ENCODE assay signal across 19 cellular contexts in the genomic region with DNA sequence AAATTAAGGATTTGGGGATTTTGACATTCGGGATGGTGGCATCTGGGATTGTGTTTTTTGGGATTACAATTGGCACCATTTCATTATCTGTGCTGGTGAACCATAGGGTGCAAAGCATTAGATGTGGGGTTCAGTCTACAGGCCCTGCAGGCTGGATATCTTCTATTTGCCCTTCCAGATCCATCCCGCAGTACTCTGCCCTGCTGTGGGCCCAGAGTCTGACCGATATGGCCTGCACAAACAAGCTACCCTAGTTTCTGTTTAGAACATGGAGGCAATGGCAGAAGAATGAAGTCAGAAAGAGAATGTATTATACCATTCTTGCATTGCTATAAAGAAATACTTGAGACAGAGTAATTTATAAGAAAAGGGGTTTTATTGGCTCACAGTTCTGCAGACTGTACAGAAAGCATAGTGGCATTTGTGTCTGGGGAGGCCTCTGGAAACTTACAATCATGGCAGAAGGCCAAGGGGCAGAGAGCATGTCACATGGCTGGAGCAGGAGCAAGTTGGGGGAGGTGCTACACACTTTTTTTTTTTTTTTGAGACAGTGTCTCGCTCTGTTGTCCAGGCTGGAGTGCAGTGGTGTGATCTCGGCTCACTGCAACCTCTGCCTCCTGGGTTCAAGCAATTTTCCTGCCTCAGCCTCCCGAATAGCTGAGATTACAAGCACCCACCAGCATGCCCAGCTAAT.
DNase-seq lines count a peak whose midpoint lies in the region; ATAC-seq and TF ChIP-seq lines count a peak whose summit lies in the region.
"Had no signal": no experiment of that assay in that cellular context is flagged by ENCODE, and none has a peak within 500 bp of the region (broad histone marks: within the 10 kb centered on the region; RNA-seq: fewer than 3 reads in every experiment).

No MANE protein-coding gene starts in this region.

- DNase-seq in DND-41 (no peak), esophagus muscularis mucosa (ENCODE audit: extremely low spot score) (peak; percentile 53), mucosa of descending colon (no peak), NOMO-1 treated with dmso at 0.1 percent for 144 hours (lab: John Stamatoyannopoulos, UW; ENCODE audit: unreplicated experiment) (no peak)
- DNase-seq: CD8-positive, alpha-beta T cell; H9; KBM-7; NCI-H1417; NCI-H187; NCI-H2227 treated with DMSO at 0.1 percent for 48 hours; NCI-H82; PC-3; SIG-M5 had no signal

- H4K20me1 ChIP-seq in DND-41 (ENCODE audit: insufficient read depth, low read length) (no peaks in the 10 kb centered on the region), Loucy (ENCODE audit: insufficient read depth, low read length, poor library complexity, severe bottlenecking) (no peaks in the 10 kb centered on the region)
- H4K20me1 ChIP-seq: BLaER1 had no signal

- H3K4me1 ChIP-seq in DND-41 (ENCODE audit: insufficient read depth, low read length) (peaks cover 38% of the 10 kb centered on the region), Loucy (ENCODE audit: insufficient read depth, low read length, poor library complexity, severe bottlenecking) (peaks cover 3% of the 10 kb centered on the region), esophagus muscularis mucosa (peaks cover 0 to 24% (median 19%) of the 10 kb centered on the region in 4 donors), mucosa of descending colon (ENCODE audit: low read depth) (no peaks in the 10 kb centered on the region)
- H3K4me1 ChIP-seq: BLaER1 had no signal

- no peaks in the 10 kb centered on the region for H3K36me3 ChIP-seq in DND-41 (ENCODE audit: insufficient read depth, low read length)
- H3K36me3 ChIP-seq in Loucy (ENCODE audit: insufficient read depth, low read length), result no peaks in the 10 kb centered on the region
- H3K36me3 ChIP-seq in esophagus muscularis mucosa, result no peaks in the 10 kb centered on the region
- H3K36me3 ChIP-seq in mucosa of descending colon (ENCODE audit: low read depth), result no peaks in the 10 kb centered on the region
- H3K36me3 ChIP-seq: BLaER1 had no signal

- H3K27ac ChIP-seq in DND-41 (ENCODE audit: low read length) (peak overlapping the region; percentile 41), esophagus muscularis mucosa (replicated peaks in 1 of 4) (no peak overlapping the region)
- H3K27ac ChIP-seq: BLaER1, RWPE1 had no signal

- ATAC-seq in DND-41 (ENCODE audit: insufficient read depth, low read depth) (no peak), mucosa of descending colon (peak; percentile 19), GM18858 (IDR thresholded peaks at IDR 0.05; ENCODE audit: unreplicated experiment) (no peak), HG03520 (IDR thresholded peaks at IDR 0.05; ENCODE audit: unreplicated experiment) (no peak)
- ATAC-seq: CD8-positive, alpha-beta T cell; PC-3; SK-N-SH treated with all-trans-retinoic acid at 6 μM for 48 hours had no signal

- H3K79me2 ChIP-seq in DND-41 (ENCODE audit: insufficient read depth, low read length) (no peaks in the 10 kb centered on the region), Loucy (ENCODE audit: insufficient read depth, low read length) (no peaks in the 10 kb centered on the region)

- H3K4me2 ChIP-seq in DND-41 (ENCODE audit: insufficient read depth, low read length) (no peak overlapping the region), Loucy (ENCODE audit: low read depth, low read length, poor library complexity, severe bottlenecking) (no peak overlapping the region)
- H3K4me2 ChIP-seq: BLaER1 had no signal

- H3K9me3 ChIP-seq in DND-41 (ENCODE audit: insufficient read depth, low read length, severe bottlenecking) (peaks cover 14% of the 10 kb centered on the region), Loucy (ENCODE audit: insufficient read depth, low read depth, low read length) (peaks cover 12% of the 10 kb centered on the region; the same call in 1 of the 2 replicates), esophagus muscularis mucosa (no peaks in the 10 kb centered on the region), mucosa of descending colon (peaks cover 8% of the 10 kb centered on the region)

- no peak for TF ChIP-seq EP300 in esophagus muscularis mucosa (IDR thresholded peaks at IDR 0.05)

- H3K9me2 ChIP-seq in Loucy (replicated peaks; ENCODE audit: low read depth, low read length), result no peaks in the 10 kb centered on the region

- H3K27me3 ChIP-seq in DND-41 (ENCODE audit: insufficient read depth, low read length, poor library complexity) (no peaks in the 10 kb centered on the region), Loucy (ENCODE audit: insufficient read depth, low read length, poor library complexity, severe bottlenecking) (no peaks in the 10 kb centered on the region), esophagus muscularis mucosa (no peaks in the 10 kb centered on the region)
- H3K27me3 ChIP-seq: BLaER1 had no signal

- no peak overlapping the region for H3K9ac ChIP-seq in DND-41 (ENCODE audit: low read depth, low read length)
- no peak overlapping the region for H3K9ac ChIP-seq in Loucy (ENCODE audit: low read depth, low read length, poor library complexity, severe bottlenecking)
- H3K9ac ChIP-seq: BLaER1 had no signal

- intact Hi-C loops in esophagus muscularis mucosa (cut with DNase I), result no loop called here
- intact Hi-C loops in mucosa of descending colon (cut with DNase I, micrococcal nuclease), result no loop called here

- no peak overlapping the region for H2AFZ ChIP-seq in DND-41 (ENCODE audit: low read depth, low read length)
- peak overlapping the region; percentile 61; the same call in 1 of the 2 replicates for H2AFZ ChIP-seq in Loucy (ENCODE audit: low read length)

- no peaks in the 10 kb centered on the region for H3F3A ChIP-seq in Loucy (ENCODE audit: low read depth)

- TF ChIP-seq CTCF in DND-41 (IDR thresholded peaks at IDR 0.05; ENCODE audit: borderline replicate concordance, extremely low read depth, low read length, poor library complexity, severe bottlenecking), result no peak
- TF ChIP-seq CTCF in Loucy (conservative IDR thresholded peaks at IDR 0.05; ENCODE audit: low read length), result no peak
- no peak for TF ChIP-seq CTCF in esophagus muscularis mucosa (IDR thresholded peaks at IDR 0.05)
- TF ChIP-seq CTCF in mucosa of descending colon (IDR thresholded peaks at IDR 0.05), result no peak

- WGBS in esophagus muscularis mucosa, result 91% methylated on average over 6 of the region's 6 CpGs

- H3K4me3 ChIP-seq in DND-41 (ENCODE audit: low read depth in 1 of 2, low read length in 2 of 2) (no peak overlapping the region), Loucy (ENCODE audit: low read length, poor library complexity, severe bottlenecking) (no peak overlapping the region), esophagus muscularis mucosa (no peak overlapping the region), mucosa of descending colon (no peak overlapping the region)
- H3K4me3 ChIP-seq: BLaER1 had no signal

- TF ChIP-seq POLR2A in esophagus muscularis mucosa (IDR thresholded peaks at IDR 0.05; ENCODE audit: low read depth), result no peak
